ENCODE assay signal across 9 cellular contexts in the genomic region with DNA sequence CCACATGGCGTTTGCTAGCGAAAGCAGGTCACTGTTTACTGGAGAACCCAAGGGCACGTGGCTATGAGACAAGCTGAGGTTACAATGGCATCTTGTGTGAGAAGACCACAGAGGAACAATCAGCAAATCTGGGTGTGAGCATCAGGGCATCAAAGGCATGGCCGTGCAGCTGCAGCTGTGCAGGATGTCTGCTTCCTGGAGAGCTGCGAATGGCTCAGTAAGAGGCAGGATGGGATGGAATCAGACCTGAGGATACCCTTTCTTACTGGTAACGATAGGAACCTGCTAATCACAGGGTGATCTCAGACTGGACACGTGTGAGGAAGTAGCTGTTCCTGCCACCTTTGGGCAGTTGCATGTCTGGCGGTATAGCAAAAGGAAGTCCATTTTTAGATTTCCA.
A peak's percentile ranks its signal among the peaks of the same experiment; 100 is the strongest.
DNase-seq lines count a peak whose midpoint lies in the region; ATAC-seq and TF ChIP-seq lines count a peak whose summit lies in the region.
"Had no signal": no experiment of that assay in that cellular context is flagged by ENCODE, and none has a peak within 500 bp of the region (broad histone marks: within the 10 kb centered on the region; RNA-seq: fewer than 3 reads in every experiment).

No MANE protein-coding gene starts in this region.

- H3K27me3 ChIP-seq in endodermal cell (ENCODE audit: control insufficient read depth, insufficient read depth, low read length, poor library complexity, severe bottlenecking): no peaks in the 10 kb centered on the region

- intact Hi-C loops in posterior vena cava (cut with DNase I): no loop called here

- DNase-seq in GM19238 (ENCODE audit: insufficient read length, low spot score) (peak; percentile 22), endodermal cell (no peak), posterior vena cava (ENCODE audit: low spot score) (peak; percentile 76)
- DNase-seq in activated T-cell treated with anti-CD3 and anti-CD28 coated beads, Interleukin-2, amount 50 U/mL, for 1 hour: no peak
- DNase-seq in activated T-cell treated with anti-CD3 and anti-CD28 coated beads, Interleukin-2, amount 50 U/mL, for 72 hours: no peak
- DNase-seq: NCI-H2029 treated with DMSO at 0.1 percent for 48 hours had no signal

- no peak overlapping the region for H3K27ac ChIP-seq in endodermal cell (ENCODE audit: low read depth, low read length)

- H3K36me3 ChIP-seq in endodermal cell (ENCODE audit: control insufficient read depth, insufficient read depth, low read length): peaks cover 48% of the 10 kb centered on the region

- no peaks in the 10 kb centered on the region for H3K9me3 Mint-ChIP-seq in endodermal cell
- H3K9me3 Mint-ChIP-seq in activated T-cell treated with anti-CD3 and anti-CD28 coated beads, Interleukin-2, amount 50 U/mL, for 72 hours: no peaks in the 10 kb centered on the region

- ATAC-seq in HG03521 (IDR thresholded peaks at IDR 0.05; ENCODE audit: unreplicated experiment) (no peak), HG02571 (IDR thresholded peaks at IDR 0.05; ENCODE audit: unreplicated experiment) (no peak)
- no peak for ATAC-seq in activated T-cell treated with anti-CD3 and anti-CD28 coated beads, Interleukin-2, amount 50 U/mL, for 72 hours (replicated peaks in 1 of 2)

- 89 to 95% methylated on average over 8 of the region's 8 CpGs for WGBS in endodermal cell (ENCODE audit: insufficient coverage in 1 of 2, insufficient read length in 1 of 2), 2 experiments

- H3K4me3 Mint-ChIP-seq in endodermal cell: no peak overlapping the region
- no peak overlapping the region for H3K4me3 Mint-ChIP-seq in activated T-cell treated with anti-CD3 and anti-CD28 coated beads, Interleukin-2, amount 50 U/mL, for 72 hours

- no peak overlapping the region for H3K9ac ChIP-seq in endodermal cell (ENCODE audit: extremely low read depth, low read length, poor library complexity, severe bottlenecking)

- H3K36me3 Mint-ChIP-seq in endodermal cell (ENCODE audit: low read depth): peaks cover 26% of the 10 kb centered on the region
- peaks cover 0 to 8% of the 10 kb centered on the region in 2 donors for H3K36me3 Mint-ChIP-seq in activated T-cell treated with anti-CD3 and anti-CD28 coated beads, Interleukin-2, amount 50 U/mL, for 72 hours (ENCODE audit: insufficient read depth in 2 of 2)

- H3K4me1 Mint-ChIP-seq in endodermal cell: peaks cover 16% of the 10 kb centered on the region
- H3K4me1 Mint-ChIP-seq in activated T-cell treated with anti-CD3 and anti-CD28 coated beads, Interleukin-2, amount 50 U/mL, for 72 hours (ENCODE audit: low read depth): peaks cover 14% of the 10 kb centered on the region

- no peaks in the 10 kb centered on the region for H3K27me3 Mint-ChIP-seq in endodermal cell (ENCODE audit: insufficient read depth)
- H3K27me3 Mint-ChIP-seq in activated T-cell treated with anti-CD3 and anti-CD28 coated beads, Interleukin-2, amount 50 U/mL, for 72 hours (ENCODE audit: low read depth): no peaks in the 10 kb centered on the region

- H3K9me3 ChIP-seq in endodermal cell (ENCODE audit: control insufficient read depth, low read length): no peaks in the 10 kb centered on the region

- peaks cover under 1% of the 10 kb centered on the region for H3K4me1 ChIP-seq in endodermal cell (ENCODE audit: control insufficient read depth, insufficient read depth, low read length)

- H3K4me3 ChIP-seq in endodermal cell (ENCODE audit: low read length): no peak overlapping the region

- peak overlapping the region; percentile 9 for H3K27ac Mint-ChIP-seq in endodermal cell
- no peak overlapping the region for H3K27ac Mint-ChIP-seq in activated T-cell treated with anti-CD3 and anti-CD28 coated beads, Interleukin-2, amount 50 U/mL, for 72 hours

- TF ChIP-seq CTCF in endodermal cell (conservative IDR thresholded peaks at IDR 0.05): no peak

TF ChIP-seq in PFSK-1, 5 proteins besides CTCF, POLR2A, EP300 and RAD21:
- TF ChIP-seq POLR2AphosphoS5 (IDR thresholded peaks at IDR 0.05; ENCODE audit: low read depth, low read length): no peak
- TF ChIP-seq FOXP2 (optimal IDR thresholded peaks at IDR 0.05; ENCODE audit: borderline replicate concordance, extremely low read depth, extremely low read length, insufficient read depth): peak; percentile 30

Comparison
In these comparisons a context has a peak if more than half of its experiments do, and no peak if none do; other contexts are left out.
1. DNase-seq: peak in GM19238 (single experiment) and posterior vena cava (single experiment); none in endodermal cell (single experiment), activated T-cell treated with anti-CD3 and anti-CD28 coated beads, Interleukin-2, amount 50 U/mL, for 1 hour (single experiment) and activated T-cell treated with anti-CD3 and anti-CD28 coated beads, Interleukin-2, amount 50 U/mL, for 72 hours (0 of 2).